11 cellular contexts compared by ENCODE assay signal in the genomic region with DNA sequence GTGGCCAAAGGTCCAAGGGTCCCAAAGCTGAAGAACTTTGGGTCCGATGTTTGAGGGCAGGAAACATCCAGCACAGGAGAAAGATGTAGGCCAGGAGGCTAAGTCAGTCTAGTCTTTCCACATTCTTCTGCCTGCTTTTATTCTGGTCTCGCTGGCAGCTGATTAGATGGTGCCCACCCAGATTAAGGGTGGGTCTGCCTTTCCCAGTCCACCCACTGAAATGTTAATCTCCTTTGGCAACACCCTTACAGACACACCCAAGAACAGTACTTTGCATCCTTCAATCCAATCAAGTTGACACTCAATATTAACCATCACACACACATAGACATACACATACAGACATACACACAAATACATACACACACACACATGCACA. TPM values are rescaled to one million over a fixed set of nuclear protein-coding genes. Genes with fewer than 3 reads are reported as not detected.
A peak's percentile ranks its signal among the peaks of the same experiment; 100 is the strongest.
DNase-seq lines count a peak whose midpoint lies in the region; ATAC-seq and TF ChIP-seq lines count a peak whose summit lies in the region.
"Not testable (repeated sequence)": the region's sequence is repeated elsewhere in the genome, so short reads cannot be mapped to it uniquely, and the experiment has no call there.
"Had no signal": no experiment of that assay in that cellular context is flagged by ENCODE, and none has a peak within 500 bp of the region (broad histone marks: within the 10 kb centered on the region; RNA-seq: fewer than 3 reads in every experiment).

No MANE protein-coding gene starts in this region.

- H4K91ac ChIP-seq in IMR-90 (ENCODE audit: insufficient read depth, low read depth, low read length); mesenchymal stem cell (ENCODE audit: low read length): not testable (repeated sequence)

- not testable (repeated sequence) for H3K9me1 ChIP-seq in IMR-90 (ENCODE audit: insufficient read depth, low read length)

- POLR2A ChIA-PET in IMR-90 (lab: Charles Lee; ENCODE audit: unreplicated experiment): not testable (repeated sequence)

- H3K4me1 ChIP-seq in IMR-90 (ENCODE audit: control insufficient read depth, insufficient read depth, low read length): not testable (repeated sequence)
- peaks cover 34% of the 10 kb centered on the region for H3K4me1 ChIP-seq in left ventricle myocardium inferior
- peaks cover 31% of the 10 kb centered on the region for H3K4me1 ChIP-seq in mesenchymal stem cell (ENCODE audit: control insufficient read depth, insufficient read depth, low read depth, low read length)

- not testable (repeated sequence) for H3K56ac ChIP-seq in IMR-90 (ENCODE audit: extremely low read depth, insufficient read depth, low read length)

- not testable (repeated sequence) for H3K79me1 ChIP-seq in IMR-90 (ENCODE audit: low read depth in 1 of 2, low read length in 2 of 2); mesenchymal stem cell (replicated peaks; ENCODE audit: low read length, poor library complexity, severe bottlenecking)

- CTCF ChIA-PET in IMR-90 (lab: Yijun Ruan, JAX): not testable (repeated sequence)

- peak overlapping the region; percentile 8 for H3K27ac Mint-ChIP-seq in dendritic cell treated with granulocyte-macrophage colony-stimulating factor and Interleukin-4, amounts not matched to agents 40 ng/mL and 50 ng/mL, for 4 days
- H3K27ac Mint-ChIP-seq in nephron progenitor cell: peak overlapping the region; percentile 0
- not testable (repeated sequence) for H3K27ac Mint-ChIP-seq in type B pancreatic cell

- not testable (repeated sequence) for ATAC-seq in IMR-90 (ENCODE audit: low read depth)

- H3K14ac ChIP-seq in IMR-90 (replicated peaks; ENCODE audit: low read depth, low read length); mesenchymal stem cell (ENCODE audit: low read length in 2 of 2): not testable (repeated sequence)

- not testable (repeated sequence) for H2BK12ac ChIP-seq in mesenchymal stem cell (ENCODE audit: low read length in 2 of 2)

- H3K18ac ChIP-seq in IMR-90 (ENCODE audit: low read depth, low read length); mesenchymal stem cell (ENCODE audit: low read depth in 1 of 2, low read length in 2 of 2): not testable (repeated sequence)

- H3K4me3 Mint-ChIP-seq in dendritic cell treated with granulocyte-macrophage colony-stimulating factor and Interleukin-4, amounts not matched to agents 40 ng/mL and 50 ng/mL, for 4 days; nephron progenitor cell: not testable (repeated sequence)
- peak overlapping the region; percentile 7 for H3K4me3 Mint-ChIP-seq in type B pancreatic cell

- H3K4ac ChIP-seq in IMR-90 (ENCODE audit: low read depth, low read length); mesenchymal stem cell (ENCODE audit: low read depth in 1 of 2, low read length in 2 of 2): not testable (repeated sequence)

- H3K9ac ChIP-seq in IMR-90 (ENCODE audit: low read depth, low read length); mesenchymal stem cell (ENCODE audit: low read length): not testable (repeated sequence)

- H2BK20ac ChIP-seq in IMR-90 (ENCODE audit: low read depth, low read length): not testable (repeated sequence)

- H3K36me3 Mint-ChIP-seq in dendritic cell treated with granulocyte-macrophage colony-stimulating factor and Interleukin-4, amounts not matched to agents 40 ng/mL and 50 ng/mL, for 4 days (ENCODE audit: low read depth); nephron progenitor cell (ENCODE audit: low read depth); type B pancreatic cell: not testable (repeated sequence)

- 83% methylated on average over 2 of the region's 2 CpGs; no CpG with 5 or more reads in 1 of the 2 experiments for WGBS in IMR-90 (ENCODE audit: extremely low coverage in 2 of 2, insufficient read length in 1 of 2), 2 experiments
- WGBS in mesenchymal stem cell: 96% methylated on average over 2 of the region's 2 CpGs

- H3K27ac ChIP-seq in IMR-90 (ENCODE audit: insufficient read depth, low read length): not testable (repeated sequence)
- H3K27ac ChIP-seq in left ventricle myocardium inferior (replicated peaks) (peak overlapping the region; percentile 75), mesenchymal stem cell (ENCODE audit: low read length, poor library complexity, severe bottlenecking) (peak overlapping the region; percentile 97)

- not testable (repeated sequence) for H4K20me1 ChIP-seq in IMR-90 (ENCODE audit: insufficient read depth, low read length)

- H2BK15ac ChIP-seq in IMR-90 (ENCODE audit: low read depth, low read length); mesenchymal stem cell (ENCODE audit: low read depth, poor library complexity, severe bottlenecking): not testable (repeated sequence)

- H2AFZ ChIP-seq in IMR-90 (replicated peaks; ENCODE audit: low read length, poor library complexity); mesenchymal stem cell (ENCODE audit: low read depth, low read length): not testable (repeated sequence)

- H2BK5ac ChIP-seq in IMR-90 (ENCODE audit: low read depth, low read length, poor library complexity, severe bottlenecking) (peak overlapping the region; percentile 79), mesenchymal stem cell (ENCODE audit: low read depth, low read length, poor library complexity, severe bottlenecking) (peak overlapping the region; percentile 85)

- H4K8ac ChIP-seq in IMR-90 (ENCODE audit: low read depth in 2 of 2, low read length in 2 of 2); mesenchymal stem cell (ENCODE audit: low read length): not testable (repeated sequence)

- not testable (repeated sequence) for TF ChIP-seq CTCF in IMR-90 (conservative IDR thresholded peaks at IDR 0.05; ENCODE audit: low read depth, low read length); left ventricle myocardium inferior (IDR thresholded peaks at IDR 0.05; ENCODE audit: borderline replicate concordance); nephron progenitor cell (IDR thresholded peaks at IDR 0.05); type B pancreatic cell (conservative IDR thresholded peaks at IDR 0.05)

- not testable (repeated sequence) for H3K4me3 ChIP-seq in IMR-90 (ENCODE audit: insufficient read depth, low read depth, low read length); left ventricle myocardium inferior; mesenchymal stem cell (ENCODE audit: insufficient read depth in 1 of 2, low read depth in 1 of 2, low read length in 2 of 2)

- in situ Hi-C loops in IMR-90 (cut with MboI; ENCODE audit: low sequenced_read_pairs): not testable (repeated sequence)

- not testable (repeated sequence) for H3K9me3 Mint-ChIP-seq in dendritic cell treated with granulocyte-macrophage colony-stimulating factor and Interleukin-4, amounts not matched to agents 40 ng/mL and 50 ng/mL, for 4 days; nephron progenitor cell; type B pancreatic cell

- not testable (repeated sequence) for H3K9me3 ChIP-seq in IMR-90 (ENCODE audit: control insufficient read depth, insufficient read depth, low read length); left ventricle myocardium inferior (replicated peaks); mesenchymal stem cell (ENCODE audit: control insufficient read depth, low read length)

- not testable (repeated sequence) for BruUV-seq in IMR-90 (replicated peaks; lab: Mats Ljungman, UMichigan)

- not testable (repeated sequence) for H3K23ac ChIP-seq in IMR-90 (ENCODE audit: low read depth, low read length); mesenchymal stem cell (ENCODE audit: low read length in 2 of 2)

- H3K4me2 ChIP-seq in IMR-90 (ENCODE audit: low read depth, low read length); mesenchymal stem cell (ENCODE audit: low read length, poor library complexity, severe bottlenecking): not testable (repeated sequence)

- not testable (repeated sequence) for H2BK120ac ChIP-seq in IMR-90 (ENCODE audit: low read depth, low read length); mesenchymal stem cell (ENCODE audit: low read depth, low read length)

- not testable (repeated sequence) for DNase-seq in IMR-90; left ventricle myocardium inferior; mesenchymal stem cell; nephron progenitor cell; type B pancreatic cell (ENCODE audit: extremely low spot score, unreplicated experiment)

- H2AK5ac ChIP-seq in IMR-90 (ENCODE audit: low read depth, low read length): not testable (repeated sequence)
- H2AK5ac ChIP-seq in mesenchymal stem cell (ENCODE audit: low read length, severe bottlenecking): peak overlapping the region; percentile 97

- dilution Hi-C loops in IMR-90 (cut with HindIII; ENCODE audit: low sequenced_read_pairs, unreplicated experiment): not testable (repeated sequence)

- intact Hi-C loops in IMR-90 (cut with micrococcal nuclease); left ventricle myocardium inferior (cut with micrococcal nuclease): not testable (repeated sequence)
- intact Hi-C loops in dendritic cell treated with granulocyte-macrophage colony-stimulating factor and Interleukin-4, amounts not matched to agents 40 ng/mL and 50 ng/mL, for 4 days (cut with micrococcal nuclease): loop anchor here (5.0 kb wide), 1 partner anchor 37 kb away; no protein-coding TSS in a partner anchor

- TF ChIP-seq RAD21 in IMR-90 (IDR thresholded peaks at IDR 0.05; ENCODE audit: low read length): not testable (repeated sequence)

- not testable (repeated sequence) for H3K27me3 ChIP-seq in IMR-90 (ENCODE audit: control insufficient read depth, insufficient read depth, low read length); left ventricle myocardium inferior (ENCODE audit: low read depth); mesenchymal stem cell (ENCODE audit: control insufficient read depth in 1 of 2, insufficient read depth in 1 of 2, low read length in 2 of 2)

- not testable (repeated sequence) for H4K5ac ChIP-seq in IMR-90 (ENCODE audit: low read depth, low read length)

- not testable (repeated sequence) for H3K36me3 ChIP-seq in IMR-90 (ENCODE audit: control insufficient read depth, insufficient read depth, low read length); left ventricle myocardium inferior; mesenchymal stem cell (ENCODE audit: control insufficient read depth in 1 of 2, insufficient read depth in 2 of 2, low read depth in 1 of 2, low read length in 2 of 2)

- not testable (repeated sequence) for TF ChIP-seq POLR2A in IMR-90 (IDR thresholded peaks at IDR 0.05; ENCODE audit: low read depth, low read length)

- H2AK9ac ChIP-seq in IMR-90 (replicated peaks; ENCODE audit: low read depth, low read length, poor library complexity): not testable (repeated sequence)

- H3K27me3 Mint-ChIP-seq in dendritic cell treated with granulocyte-macrophage colony-stimulating factor and Interleukin-4, amounts not matched to agents 40 ng/mL and 50 ng/mL, for 4 days; nephron progenitor cell (ENCODE audit: low read depth, poor library complexity); type B pancreatic cell: not testable (repeated sequence)

- H3K4me1 Mint-ChIP-seq in dendritic cell treated with granulocyte-macrophage colony-stimulating factor and Interleukin-4, amounts not matched to agents 40 ng/mL and 50 ng/mL, for 4 days (ENCODE audit: low read depth): peaks cover 72% of the 10 kb centered on the region
- H3K4me1 Mint-ChIP-seq in nephron progenitor cell (peaks cover 30% of the 10 kb centered on the region), type B pancreatic cell (ENCODE audit: unreplicated experiment) (peaks cover 12% of the 10 kb centered on the region)

RNA-seq across cellular contexts. Expression of a gene that starts 21.8 kb away (rescaled TPM):
- 26.0 and 30.8 TPM in 2 replicates for total RNA-seq in IMR-90 (2012; rRNA removed)
- polyA plus RNA-seq in IMR-90 (2012; rRNA removed): 471 and 531 TPM in 2 replicates
- 592 and 818 TPM in 2 replicates for polyA plus RNA-seq in IMR-90 (2012; cell fraction: cytosol; rRNA removed)
- 87.4 and 173 TPM in 2 replicates for polyA plus RNA-seq in IMR-90 (2012; cell fraction: nucleus; rRNA removed; ENCODE audit: low replicate concordance)
- 576 TPM for total RNA-seq in left ventricle myocardium inferior
- polyA plus RNA-seq in mesenchymal stem cell (2013, experiment 1 of 2): 817 TPM
- polyA plus RNA-seq in mesenchymal stem cell (2013, experiment 2 of 2): 846 TPM
- total RNA-seq in type B pancreatic cell (ENCODE audit: low replicate concordance): 291 and 483 TPM in 2 replicates

RNA-seq across cellular contexts. Expression of a gene that starts 29.2 kb away (rescaled TPM):
- not detected in 2 replicates for total RNA-seq in IMR-90 (2012; rRNA removed)
- not detected in 2 replicates for polyA plus RNA-seq in IMR-90 (2012; rRNA removed)
- polyA plus RNA-seq in IMR-90 (2012; cell fraction: cytosol; rRNA removed): not detected in 2 replicates
- not detected in 2 replicates for polyA plus RNA-seq in IMR-90 (2012; cell fraction: nucleus; rRNA removed; ENCODE audit: low replicate concordance)
- not detected for total RNA-seq in left ventricle myocardium inferior
- polyA plus RNA-seq in mesenchymal stem cell (2013, experiment 1 of 2): not detected
- polyA plus RNA-seq in mesenchymal stem cell (2013, experiment 2 of 2): 0.18 TPM
- 2.1 and 56.8 TPM in 2 replicates for total RNA-seq in type B pancreatic cell (ENCODE audit: low replicate concordance)
- total RNA-seq: A172; A673; CD4-positive, alpha-beta memory T cell; H7 had no signal
- polyA plus RNA-seq: BJ; CD4-positive, alpha-beta memory T cell had no signal

RNA-seq across cellular contexts. Expression of a gene that starts 53.9 kb away (rescaled TPM):
- not detected in 2 replicates for total RNA-seq in IMR-90 (2012; rRNA removed)
- not detected in 2 replicates for polyA plus RNA-seq in IMR-90 (2012; rRNA removed)
- not detected in 2 replicates for polyA plus RNA-seq in IMR-90 (2012; cell fraction: cytosol; rRNA removed)
- not detected in 2 replicates for polyA plus RNA-seq in IMR-90 (2012; cell fraction: nucleus; rRNA removed; ENCODE audit: low replicate concordance)
- not detected for total RNA-seq in left ventricle myocardium inferior
- not detected for polyA plus RNA-seq in mesenchymal stem cell (2013, experiment 1 of 2)
- polyA plus RNA-seq in mesenchymal stem cell (2013, experiment 2 of 2): not detected
- total RNA-seq in type B pancreatic cell (ENCODE audit: low replicate concordance): not detected in 2 replicates
- total RNA-seq: A172; A673; CD4-positive, alpha-beta memory T cell; H7 had no signal
- polyA plus RNA-seq: BJ; CD4-positive, alpha-beta memory T cell had no signal
